ENCODE assay signal across 8 cellular contexts in the genomic region with DNA sequence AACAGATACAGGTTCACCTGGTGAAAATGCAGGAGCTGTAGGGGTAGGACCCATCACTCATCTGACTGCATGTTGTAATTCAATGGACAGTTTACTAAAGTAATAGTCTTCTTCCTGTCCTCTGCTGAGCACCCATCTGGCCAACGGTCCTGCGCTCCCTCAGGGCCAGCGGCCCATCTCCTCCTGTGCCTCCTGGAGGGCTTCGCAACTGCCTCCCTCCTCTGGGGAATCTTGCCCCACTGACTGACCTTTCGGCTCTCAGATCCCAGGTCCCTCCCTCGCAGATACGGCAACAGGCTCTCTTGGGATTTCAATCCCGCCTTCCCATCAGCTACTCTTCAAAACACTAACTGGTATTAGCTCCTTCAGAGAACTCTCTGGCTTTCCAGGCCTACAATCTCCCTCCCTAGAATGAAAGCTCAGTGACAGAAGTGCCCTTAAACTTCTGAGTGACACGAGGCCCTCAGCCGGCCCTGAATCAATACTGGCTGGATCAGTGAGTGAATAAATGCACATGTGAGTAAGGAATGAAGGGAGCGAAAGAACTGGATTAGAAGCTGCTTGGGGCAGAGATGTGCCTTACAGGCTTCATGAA. TPM values are rescaled to one million over a fixed set of nuclear protein-coding genes. Genes with fewer than 3 reads are reported as not detected.
DNase-seq lines count a peak whose midpoint lies in the region; ATAC-seq and TF ChIP-seq lines count a peak whose summit lies in the region.

No MANE protein-coding gene starts in this region.

- no peak overlapping the region for H3K23ac ChIP-seq in mesenchymal stem cell (ENCODE audit: low read length in 2 of 2)

- H3K9ac ChIP-seq in mesenchymal stem cell (ENCODE audit: low read length) = peak overlapping the region; percentile 92

- H3K4me1 ChIP-seq in ascending aorta (peaks cover 2 to 14% of the 10 kb centered on the region in 2 donors), mesenchymal stem cell (ENCODE audit: control insufficient read depth, insufficient read depth, low read depth, low read length) (peaks cover 23% of the 10 kb centered on the region)

- WGBS in mesenchymal stem cell = 58% methylated on average over 11 of the region's 11 CpGs

- H2BK5ac ChIP-seq in mesenchymal stem cell (ENCODE audit: low read depth, low read length, poor library complexity, severe bottlenecking) = no peak overlapping the region

- H3K36me3 Mint-ChIP-seq in stimulated activated naive CD8-positive, alpha-beta T cell treated with anti-CD3 and anti-CD28 coated beads, Interleukin-15, Interleukin-2, amounts not matched to agents 100 ng/mL and 50 ng/mL, for 24 hours (ENCODE audit: low read depth) = no peaks in the 10 kb centered on the region

- H2BK15ac ChIP-seq in mesenchymal stem cell (ENCODE audit: low read depth, poor library complexity, severe bottlenecking) = no peak overlapping the region

- H3K4me3 ChIP-seq in ascending aorta (peak overlapping the region; percentile 79 to 80), mesenchymal stem cell (ENCODE audit: insufficient read depth in 1 of 2, low read depth in 1 of 2, low read length in 2 of 2) (peak overlapping the region in 1 of 2 experiments; percentile 97)

- H3K4me1 Mint-ChIP-seq in stimulated activated naive CD8-positive, alpha-beta T cell treated with anti-CD3 and anti-CD28 coated beads, Interleukin-15, Interleukin-2, amounts not matched to agents 100 ng/mL and 50 ng/mL, for 24 hours (ENCODE audit: low read depth) = peaks cover 29% of the 10 kb centered on the region

- no peak overlapping the region for H3K4ac ChIP-seq in mesenchymal stem cell (ENCODE audit: low read depth in 1 of 2, low read length in 2 of 2)

- H3K9me3 ChIP-seq in ascending aorta (no peaks in the 10 kb centered on the region), mesenchymal stem cell (ENCODE audit: control insufficient read depth, low read length) (no peaks in the 10 kb centered on the region)

- H3K36me3 ChIP-seq in ascending aorta = no peaks in the 10 kb centered on the region
- H3K36me3 ChIP-seq in mesenchymal stem cell (ENCODE audit: control insufficient read depth in 1 of 2, insufficient read depth in 2 of 2, low read depth in 1 of 2, low read length in 2 of 2) = no peaks in the 10 kb centered on the region

- H2AFZ ChIP-seq in mesenchymal stem cell (ENCODE audit: low read depth, low read length) = no peak overlapping the region

- DNase-seq in stimulated activated naive CD8-positive, alpha-beta T cell treated with anti-CD3 and anti-CD28 coated beads, Interleukin-15, Interleukin-2, amounts not matched to agents 100 U/mL and 50 U/mL, for 24 hours = no peak
- DNase-seq in ascending aorta (ENCODE audit: low spot score in 2 of 2) (no peak), mesenchymal stem cell (no peak), UCSD-AML1 (lab: John Stamatoyannopoulos, UW; ENCODE audit: unreplicated experiment) (no peak), amygdala (lab: John Stamatoyannopoulos, UW) (no peak), NCI-H446 (lab: John Stamatoyannopoulos, UW) (no peak)

- no peak overlapping the region for H3K14ac ChIP-seq in mesenchymal stem cell (ENCODE audit: low read length in 2 of 2)

- H4K91ac ChIP-seq in mesenchymal stem cell (ENCODE audit: low read length) = peak overlapping the region; percentile 4

- H2AK5ac ChIP-seq in mesenchymal stem cell (ENCODE audit: low read length, severe bottlenecking) = no peak overlapping the region

- H3K4me3 Mint-ChIP-seq in stimulated activated naive CD8-positive, alpha-beta T cell treated with anti-CD3 and anti-CD28 coated beads, Interleukin-15, Interleukin-2, amounts not matched to agents 100 ng/mL and 50 ng/mL, for 24 hours = peak overlapping the region; percentile 96

- H4K8ac ChIP-seq in mesenchymal stem cell (ENCODE audit: low read length) = peak overlapping the region; percentile 79

- H3K27ac ChIP-seq in ascending aorta (peak overlapping the region in 1 of 2 donors; percentile 85), mesenchymal stem cell (ENCODE audit: low read length, poor library complexity, severe bottlenecking) (no peak overlapping the region)

- peak overlapping the region; percentile 92 for H3K4me2 ChIP-seq in mesenchymal stem cell (ENCODE audit: low read length, poor library complexity, severe bottlenecking)

- peak overlapping the region; percentile 74 for H3K27ac Mint-ChIP-seq in stimulated activated naive CD8-positive, alpha-beta T cell treated with anti-CD3 and anti-CD28 coated beads, Interleukin-15, Interleukin-2, amounts not matched to agents 100 ng/mL and 50 ng/mL, for 24 hours

- no peak overlapping the region for H2BK12ac ChIP-seq in mesenchymal stem cell (ENCODE audit: low read length in 2 of 2)

- no peak for ATAC-seq in stimulated activated naive CD8-positive, alpha-beta T cell treated with anti-CD3 and anti-CD28 coated beads, Interleukin-15, Interleukin-2, amounts not matched to agents 100 U/mL and 50 U/mL, for 24 hours
- ATAC-seq in GM21786 (IDR thresholded peaks at IDR 0.05; ENCODE audit: unreplicated experiment) = no peak

- H3K79me1 ChIP-seq in mesenchymal stem cell (replicated peaks; ENCODE audit: low read length, poor library complexity, severe bottlenecking) = peaks cover 28% of the 10 kb centered on the region

- intact Hi-C loops in ascending aorta (cut with DNase I) = loop anchor here (5.0 kb wide), 1 partner anchor 447 kb away; the partner anchor contains the start of genes ATPAF2 and GID4

- TF ChIP-seq CTCF in ascending aorta (IDR thresholded peaks at IDR 0.05) = no peak

- H3K27me3 Mint-ChIP-seq in stimulated activated naive CD8-positive, alpha-beta T cell treated with anti-CD3 and anti-CD28 coated beads, Interleukin-15, Interleukin-2, amounts not matched to agents 100 ng/mL and 50 ng/mL, for 24 hours = no peaks in the 10 kb centered on the region

- H3K18ac ChIP-seq in mesenchymal stem cell (ENCODE audit: low read depth in 1 of 2, low read length in 2 of 2) = no peak overlapping the region

- H3K27me3 ChIP-seq in ascending aorta (no peaks in the 10 kb centered on the region), mesenchymal stem cell (ENCODE audit: control insufficient read depth in 1 of 2, insufficient read depth in 1 of 2, low read length in 2 of 2) (no peaks in the 10 kb centered on the region)

- no peaks in the 10 kb centered on the region for H3K9me3 Mint-ChIP-seq in stimulated activated naive CD8-positive, alpha-beta T cell treated with anti-CD3 and anti-CD28 coated beads, Interleukin-15, Interleukin-2, amounts not matched to agents 100 ng/mL and 50 ng/mL, for 24 hours

- no peak overlapping the region for H2BK120ac ChIP-seq in mesenchymal stem cell (ENCODE audit: low read depth, low read length)

RNA-seq across cellular contexts. Expression of gene PEMT, which starts 1.3 kb away (rescaled TPM):
- 690 TPM for total RNA-seq in ascending aorta
- 19.1 TPM for polyA plus RNA-seq in mesenchymal stem cell (2013, experiment 1 of 2)
- 20.6 TPM for polyA plus RNA-seq in mesenchymal stem cell (2013, experiment 2 of 2)
